ENCODE assay signal across 19 cellular contexts in the genomic region with DNA sequence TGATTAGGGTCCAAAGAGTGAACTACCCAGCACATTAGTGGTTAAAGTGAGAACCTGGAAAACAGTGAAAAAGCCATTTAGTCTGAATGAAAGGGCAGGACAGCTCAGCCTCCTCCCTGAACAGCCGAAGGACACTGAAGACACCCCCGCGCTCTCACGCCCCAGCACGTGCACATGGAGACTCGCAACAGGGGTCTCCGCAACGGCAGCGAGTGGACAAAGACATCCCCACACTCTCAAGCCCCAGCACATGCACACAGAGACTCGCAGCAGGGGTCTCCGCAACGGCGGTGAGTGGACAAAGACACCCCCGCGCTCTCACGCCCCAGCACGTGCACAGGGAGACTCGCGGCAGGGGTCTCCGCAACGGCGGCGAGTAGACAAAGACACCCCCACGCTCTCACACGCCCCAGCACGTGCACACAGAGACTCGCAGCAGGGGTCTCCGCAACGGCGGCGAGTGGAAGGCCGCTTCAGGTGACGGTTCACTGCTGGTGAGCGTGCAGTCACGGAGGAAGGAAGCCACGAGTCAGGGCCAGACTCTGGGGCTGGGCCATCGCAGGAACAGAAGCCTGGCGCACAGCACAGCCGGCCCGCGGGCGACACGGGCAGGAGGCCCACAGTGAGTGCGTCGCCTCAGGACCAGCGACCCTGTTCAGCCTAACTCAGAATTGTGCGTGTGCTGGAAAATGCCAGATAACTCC.
"Had no signal": no experiment of that assay in that cellular context is flagged by ENCODE, and none has a peak within 500 bp of the region (broad histone marks: within the 10 kb centered on the region; RNA-seq: fewer than 3 reads in every experiment).

No MANE protein-coding gene starts in this region.

- H3K27ac Mint-ChIP-seq: activated CD8-positive, alpha-beta memory T cell treated with anti-CD3 and anti-CD28 coated beads, Interleukin-2, amount 10 ng/mL, durations not matched to agents 7 days and 5 days; activated naive CD8-positive, alpha-beta T cell; activated T-cell treated with anti-CD3 and anti-CD28 coated beads, Interleukin-2, amount 50 U/mL, for 24 hours had no signal

- FAIRE-seq: endothelial cell of umbilical vein, islet of Langerhans, TTC549 had no signal

- H3K27me3 ChIP-seq: foreskin keratinocyte, heart left ventricle, left lung, neutrophil, right lobe of liver, suprapubic skin, upper lobe of left lung had no signal

- H3K9me3 Mint-ChIP-seq: activated T-cell treated with anti-CD3 and anti-CD28 coated beads, Interleukin-2, amount 50 U/mL, for 24 hours had no signal

- H3K4me3 ChIP-seq: heart left ventricle, left lung, right lobe of liver, suprapubic skin, upper lobe of left lung had no signal

- DNase-seq: activated CD4-positive, alpha-beta T cell treated with anti-CD3 and anti-CD28 coated beads, Interleukin-2, amount 50 U/mL, for 1 hour; activated CD8-positive, alpha-beta memory T cell treated with anti-CD3 and anti-CD28 coated beads, Interleukin-2, amount 10 ng/mL, durations not matched to agents 7 days and 5 days; activated effector memory CD4-positive, alpha-beta T cell treated with Interleukin-2 at 50 U/mL for 16 hours; activated T-cell treated with anti-CD3 and anti-CD28 coated beads, Interleukin-2, amount 50 U/mL, for 24 hours; amygdala; foreskin keratinocyte; stimulated activated CD4-positive, alpha-beta T cell treated with anti-CD3 and anti-CD28 coated beads, Interleukin-2, amount 100 ng/mL, for 24 hours; stimulated activated naive CD8-positive, alpha-beta T cell treated with anti-CD3 and anti-CD28 coated beads, Interleukin-15, Interleukin-2, amounts not matched to agents 100 U/mL and 50 U/mL, for 24 hours; T-helper 2 cell had no signal

- H3K9me3 ChIP-seq: heart left ventricle, left lung, neutrophil, right lobe of liver, suprapubic skin, upper lobe of left lung had no signal

- H3K27ac ChIP-seq: foreskin keratinocyte, heart left ventricle, left lung, neutrophil, right lobe of liver, suprapubic skin, upper lobe of left lung had no signal

- H3K4me3 Mint-ChIP-seq: activated CD8-positive, alpha-beta memory T cell treated with anti-CD3 and anti-CD28 coated beads, Interleukin-2, amount 10 ng/mL, durations not matched to agents 7 days and 5 days; activated naive CD8-positive, alpha-beta T cell; activated T-cell treated with anti-CD3 and anti-CD28 coated beads, Interleukin-2, amount 50 U/mL, for 24 hours had no signal

- H3K27me3 Mint-ChIP-seq: activated CD8-positive, alpha-beta memory T cell treated with anti-CD3 and anti-CD28 coated beads, Interleukin-2, amount 10 ng/mL, durations not matched to agents 7 days and 5 days; activated naive CD8-positive, alpha-beta T cell; activated T-cell treated with anti-CD3 and anti-CD28 coated beads, Interleukin-2, amount 50 U/mL, for 24 hours had no signal
